In genomic region chr5:103356344-103357091, GRCh38 we compare ENCODE assay signal across 1 cellular context.
TF ChIP-seq lines count a peak whose summit lies in the region.

No MANE protein-coding gene starts in this region.

TF ChIP-seq in GM12878, 131 proteins besides CTCF, POLR2A, EP300 and RAD21 (continued from another document):
- TF ChIP-seq CUX1 (IDR thresholded peaks at IDR 0.05; ENCODE audit: insufficient replicate concordance, low read depth, low read length) (no peak), NFIC (IDR thresholded peaks at IDR 0.05; ENCODE audit: low read depth, low read length) (peak; percentile 25; the same call in 1 of the 2 replicates), KAT2A (conservative IDR thresholded peaks at IDR 0.05; ENCODE audit: control insufficient read depth, low read depth, low read length) (no peak)
